In the genomic region with DNA sequence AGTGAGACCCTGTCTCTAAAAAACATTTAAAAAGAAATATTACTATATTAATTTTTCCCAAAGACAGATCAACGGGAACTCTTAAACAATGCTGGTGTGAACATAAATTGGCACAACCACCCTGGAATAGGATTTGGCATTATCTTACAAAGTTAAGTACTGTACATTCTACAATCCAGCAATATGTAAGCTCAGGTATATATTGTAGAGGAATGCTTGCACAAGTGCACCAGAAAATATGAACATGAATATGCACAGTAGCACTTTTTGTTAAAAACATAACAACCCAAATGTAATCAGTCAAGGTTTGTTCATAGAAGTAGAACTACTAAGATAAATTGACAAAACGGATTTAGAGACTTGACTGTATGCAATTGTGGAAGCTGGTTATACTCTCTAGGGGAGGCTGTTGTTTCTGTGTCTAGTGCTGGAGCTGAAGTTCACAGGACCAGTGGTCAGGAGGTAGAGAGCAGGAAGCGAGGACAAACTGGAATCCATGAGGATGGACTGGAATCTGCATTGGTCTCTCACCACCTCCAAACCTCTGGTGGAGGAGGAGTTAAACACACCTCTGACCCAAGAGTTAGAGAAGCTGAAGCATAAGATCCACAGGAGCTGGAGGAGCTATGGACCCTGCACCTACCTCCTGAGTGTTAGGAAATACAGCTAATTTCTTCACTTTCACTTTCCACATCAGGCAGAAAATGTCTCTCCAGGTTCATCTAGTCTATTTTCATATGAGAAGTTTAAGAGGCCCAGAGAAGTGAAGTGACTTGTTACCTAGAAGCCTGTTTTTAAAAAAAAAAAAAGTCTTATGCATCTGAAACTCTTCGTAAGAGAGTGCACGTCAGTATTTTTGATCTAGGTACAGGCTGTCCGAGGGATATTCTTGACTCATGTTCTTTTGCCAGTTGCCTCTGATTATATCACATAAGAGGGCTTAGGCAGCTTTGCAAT, we compare ENCODE assay signal across 8 cellular contexts. TPM values are rescaled to one million over a fixed set of nuclear protein-coding genes. Genes with fewer than 3 reads are reported as not detected.
DNase-seq lines count a peak whose midpoint lies in the region; ATAC-seq lines count a peak whose summit lies in the region.

No MANE protein-coding gene starts in this region.

- DNase-seq in DMS53 (lab: John Stamatoyannopoulos, UW) (peak; percentile 38), DMS53 treated with DMSO at 0.1 percent for 48 hours (lab: John Stamatoyannopoulos, UW; ENCODE audit: unreplicated experiment) (no peak), memory B cell (ENCODE audit: low spot score in 2 of 2) (no peak), CD1c-positive myeloid dendritic cell (ENCODE audit: extremely low spot score) (no peak), SW 1271 (lab: John Stamatoyannopoulos, UW) (no peak)
- DNase-seq in activated naive CD8-positive, alpha-beta T cell treated with anti-CD3 and anti-CD28 coated beads, Interleukin-2, amount 10 ng/mL, durations not matched to agents 7 days and 5 days = no peak

- peaks cover 8% of the 10 kb centered on the region for H3K36me3 Mint-ChIP-seq in activated naive CD8-positive, alpha-beta T cell treated with anti-CD3 and anti-CD28 coated beads, Interleukin-2, amount 10 ng/mL, durations not matched to agents 7 days and 5 days
- peaks cover 2% of the 10 kb centered on the region for H3K36me3 Mint-ChIP-seq in memory B cell

- H3K27me3 Mint-ChIP-seq in activated naive CD8-positive, alpha-beta T cell treated with anti-CD3 and anti-CD28 coated beads, Interleukin-2, amount 10 ng/mL, durations not matched to agents 7 days and 5 days = no peaks in the 10 kb centered on the region
- H3K27me3 Mint-ChIP-seq in memory B cell = no peaks in the 10 kb centered on the region

- peaks cover 24% of the 10 kb centered on the region for H3K4me1 Mint-ChIP-seq in activated naive CD8-positive, alpha-beta T cell treated with anti-CD3 and anti-CD28 coated beads, Interleukin-2, amount 10 ng/mL, durations not matched to agents 7 days and 5 days
- H3K4me1 Mint-ChIP-seq in memory B cell = peaks cover 23% of the 10 kb centered on the region

- H3K27ac Mint-ChIP-seq in activated naive CD8-positive, alpha-beta T cell treated with anti-CD3 and anti-CD28 coated beads, Interleukin-2, amount 10 ng/mL, durations not matched to agents 7 days and 5 days = peak overlapping the region; percentile 88
- peak overlapping the region; percentile 82 for H3K27ac Mint-ChIP-seq in memory B cell

- H3K9me3 Mint-ChIP-seq in activated naive CD8-positive, alpha-beta T cell treated with anti-CD3 and anti-CD28 coated beads, Interleukin-2, amount 10 ng/mL, durations not matched to agents 7 days and 5 days = peaks cover 2% of the 10 kb centered on the region
- H3K9me3 Mint-ChIP-seq in memory B cell = no peaks in the 10 kb centered on the region

- ATAC-seq in HG03135 (IDR thresholded peaks at IDR 0.05; ENCODE audit: unreplicated experiment) (peak; percentile 57), memory B cell (ENCODE audit: low read depth) (peak; percentile 72), HG02798 (IDR thresholded peaks at IDR 0.05; ENCODE audit: poor library complexity, unreplicated experiment) (no peak)
- peak; percentile 82 for ATAC-seq in activated naive CD8-positive, alpha-beta T cell treated with anti-CD3 and anti-CD28 coated beads, Interleukin-2, amount 10 ng/mL, durations not matched to agents 7 days and 5 days (ENCODE audit: low read depth)

- H3K4me3 Mint-ChIP-seq in activated naive CD8-positive, alpha-beta T cell treated with anti-CD3 and anti-CD28 coated beads, Interleukin-2, amount 10 ng/mL, durations not matched to agents 7 days and 5 days = peak overlapping the region; percentile 87
- H3K4me3 Mint-ChIP-seq in memory B cell = peak overlapping the region; percentile 81

- POLR2A ChIA-PET in activated naive CD8-positive, alpha-beta T cell treated with anti-CD3 and anti-CD28 coated beads, Interleukin-2, amount 10 ng/mL, durations not matched to agents 7 days and 5 days (lab: Charles Lee) = interaction anchor here (0.6 to 2.7 kb wide), 4 partner anchors 16 to 505 kb away, joined by 3 to 29 read pairs (median 4); partner anchors contain the start of genes CD274 and RIC1

RNA-seq across cellular contexts. Expression of gene RIC1, which starts 20.3 kb away (rescaled TPM):
- 10 to 100 TPM; 20.7 to 21.4 TPM for total RNA-seq in activated naive CD8-positive, alpha-beta T cell treated with anti-CD3 and anti-CD28 coated beads, Interleukin-2, amount 10 ng/mL, durations not matched to agents 7 days and 5 days
